8 cellular contexts compared by ENCODE assay signal in the genomic region with DNA sequence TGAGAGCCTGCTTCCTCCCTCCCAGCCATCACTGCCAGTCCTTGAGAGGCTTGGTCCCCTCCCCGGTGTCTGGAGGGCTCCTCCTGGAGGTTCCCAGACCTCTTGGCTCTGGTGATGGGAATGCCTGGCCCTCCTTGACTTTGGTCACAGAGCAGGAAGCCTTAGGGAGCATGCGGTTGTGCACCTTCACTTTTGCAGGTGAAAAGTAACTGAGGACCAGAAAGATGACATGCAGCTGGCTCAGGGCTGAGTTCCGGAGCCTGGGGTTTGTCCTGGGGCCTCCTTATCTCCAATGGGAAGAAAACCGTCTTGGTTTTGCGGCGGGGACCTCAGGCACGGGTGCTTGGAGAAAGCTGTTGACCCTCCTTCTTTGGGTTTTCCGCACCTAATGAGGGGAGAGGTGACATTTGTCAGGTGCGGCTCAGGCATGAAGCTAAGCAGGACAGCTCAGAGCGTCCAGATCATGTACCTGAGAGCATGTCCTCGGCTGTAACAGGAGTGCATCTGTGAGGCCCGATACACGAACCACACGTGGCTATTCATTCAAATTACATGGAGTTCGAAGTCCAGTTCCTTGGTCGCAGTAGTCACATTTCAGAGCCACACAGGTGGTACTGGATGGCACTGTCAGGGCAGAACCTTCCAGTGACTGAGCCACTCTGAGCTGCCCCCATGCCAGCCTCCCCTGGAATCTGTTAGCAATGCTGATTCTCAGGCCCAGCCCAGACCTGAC. TPM values are rescaled to one million over a fixed set of nuclear protein-coding genes. Genes with fewer than 3 reads are reported as not detected.
A peak's percentile ranks its signal among the peaks of the same experiment; 100 is the strongest.
DNase-seq lines count a peak whose midpoint lies in the region; FAIRE-seq and TF ChIP-seq lines count a peak whose summit lies in the region.

No MANE protein-coding gene starts in this region.

- no peak for TF ChIP-seq EP300 in stomach (IDR thresholded peaks at IDR 0.05)

- TF ChIP-seq CTCF in Peyer's patch (IDR thresholded peaks at IDR 0.05) (no peak), kidney (IDR thresholded peaks at IDR 0.05; ENCODE audit: borderline replicate concordance, extremely low read depth, insufficient read depth) (no peak), stomach (IDR thresholded peaks at IDR 0.05) (no peak)

- peak overlapping the region; percentile 93 for H3K4me3 Mint-ChIP-seq in T-helper 2 cell treated with Interferon-gamma antibody and Interleukin-4, amounts not matched to agents 5 μg/mL and 100 μg/mL, for 36 hours

- no peaks in the 10 kb centered on the region for H3K9me3 Mint-ChIP-seq in T-helper 2 cell treated with Interferon-gamma antibody and Interleukin-4, amounts not matched to agents 5 μg/mL and 100 μg/mL, for 36 hours

- H3K27me3 ChIP-seq in Peyer's patch: no peaks in the 10 kb centered on the region
- no peaks in the 10 kb centered on the region for H3K27me3 ChIP-seq in stomach

- intact Hi-C loops in kidney (cut with DNase I): no loop called here
- intact Hi-C loops in stomach (cut with DNase I; ENCODE audit: low total_unique reads): loop anchor here (10.0 kb wide), 1 partner anchor 76 kb away; no protein-coding TSS in a partner anchor

- H3K4me3 ChIP-seq in Peyer's patch (peak overlapping the region; percentile 40 to 48 (median 44)), kidney (ENCODE audit: low read length in 2 of 2) (peak overlapping the region in 1 of 2 donors; percentile 56), stomach (peak overlapping the region; percentile 29 to 43 (median 32))

- peak overlapping the region; percentile 96 for H3K27ac Mint-ChIP-seq in T-helper 2 cell treated with Interferon-gamma antibody and Interleukin-4, amounts not matched to agents 5 μg/mL and 100 μg/mL, for 36 hours

- H3K9ac ChIP-seq in kidney (ENCODE audit: low read length in 2 of 2): no peak overlapping the region

- H3K9me3 ChIP-seq in Peyer's patch (no peaks in the 10 kb centered on the region), kidney (ENCODE audit: control insufficient read depth in 1 of 2, low read length in 2 of 2) (no peaks in the 10 kb centered on the region), stomach (no peaks in the 10 kb centered on the region)

- no peak for FAIRE-seq in kidney (lab: Jason Lieb, UNC)

- peaks cover 0 to 46% (median 6%) of the 10 kb centered on the region in 4 donors for H3K4me1 ChIP-seq in Peyer's patch
- H3K4me1 ChIP-seq in kidney (ENCODE audit: control insufficient read depth in 1 of 2, insufficient read depth in 1 of 2, low read depth in 1 of 2, low read length in 2 of 2): peaks cover 0 to 6% of the 10 kb centered on the region in 2 donors
- peaks cover 9 to 62% (median 30%) of the 10 kb centered on the region in 4 donors for H3K4me1 ChIP-seq in stomach

- H3K27me3 Mint-ChIP-seq in T-helper 2 cell treated with Interferon-gamma antibody and Interleukin-4, amounts not matched to agents 5 μg/mL and 100 μg/mL, for 36 hours (ENCODE audit: low read depth): peaks cover 15% of the 10 kb centered on the region

- H3K4me1 Mint-ChIP-seq in T-helper 2 cell treated with Interferon-gamma antibody and Interleukin-4, amounts not matched to agents 5 μg/mL and 100 μg/mL, for 36 hours (ENCODE audit: low read depth): peaks cover 36% of the 10 kb centered on the region

- DNase-seq in T-helper 2 cell treated with Interferon-gamma antibody and Interleukin-4, amounts not matched to agents 5 μg/mL and 100 μg/mL, for 36 hours (ENCODE audit: low spot score): no peak
- DNase-seq in T-helper 2 cell (no peak), Peyer's patch (peak in 2 of 3 donors; percentile 72 to 78), kidney (peak; percentile 51), stomach (no peak), SKM-1 (lab: John Stamatoyannopoulos, UW; ENCODE audit: unreplicated experiment) (no peak), midbrain (lab: John Stamatoyannopoulos, UW) (no peak)
- DNase-seq in activated CD4-positive, alpha-beta T cell treated with anti-CD3 and anti-CD28 coated beads, Interleukin-2, amount 50 U/mL, for 48 hours: no peak

- TF ChIP-seq POLR2A in Peyer's patch (IDR thresholded peaks at IDR 0.05) (peak; percentile 4 to 28), stomach (IDR thresholded peaks at IDR 0.05) (no peak)

- WGBS in stomach, 5 donors: 64 to 86% (median 66%) methylated on average over 13 to 16 of the region's 16 CpGs

- H3K36me3 Mint-ChIP-seq in T-helper 2 cell treated with Interferon-gamma antibody and Interleukin-4, amounts not matched to agents 5 μg/mL and 100 μg/mL, for 36 hours (ENCODE audit: low read depth): peaks cover 5% of the 10 kb centered on the region

- H3K36me3 ChIP-seq in Peyer's patch (no peaks in the 10 kb centered on the region), kidney (ENCODE audit: control insufficient read depth in 1 of 2, insufficient read depth in 2 of 2, low read length in 2 of 2) (no peaks in the 10 kb centered on the region), stomach (no peaks in the 10 kb centered on the region)

- H3K27ac ChIP-seq in Peyer's patch (peak overlapping the region; percentile 89 to 93 (median 92)), kidney (ENCODE audit: low read depth in 2 of 2, low read length in 2 of 2) (peak overlapping the region in 1 of 2 donors; percentile 81), stomach (peak overlapping the region; percentile 78 to 92 (median 84))

RNA-seq across cellular contexts. Expression of a gene that starts 0.6 kb away (rescaled TPM):
- total RNA-seq in Peyer's patch (10 to 100 TPM; 13.7 to 39.6 (median 16.3) TPM), kidney (11.7 TPM), stomach (10 to 100 TPM in 4 of 5 donors, 1 to 10 TPM in 1; 8.7 to 85.8 (median 51.6) TPM)
- polyA plus RNA-seq in kidney (ENCODE audit: insufficient read depth, low read depth, low replicate concordance) (4.3 TPM), stomach (10 to 100 TPM in 1 of 3 donors, 1 to 10 TPM in 2; 5.0 to 22.8 (median 5.3) TPM)

RNA-seq across cellular contexts. Expression of a gene that starts 44.6 kb away (rescaled TPM):
- total RNA-seq in Peyer's patch (100 to 1,000 TPM in 3 of 4 donors, 10 to 100 TPM in 1; 49.5 to 323 (median 159) TPM), kidney (19.4 TPM), stomach (10 to 100 TPM in 4 of 5 donors, not detected in 1; 12.3 to 95.3 (median 54.8) TPM)
- polyA plus RNA-seq in kidney (ENCODE audit: insufficient read depth, low read depth, low replicate concordance) (44.4 TPM), stomach (100 to 1,000 TPM in 1 of 3 donors, 10 to 100 TPM in 2; 40.6 to 103 (median 98.7) TPM)

Comparison
In these comparisons a context has a peak if more than half of its experiments do, and no peak if none do; other contexts are left out.
1. DNase-seq: peak in Peyer's patch (2 of 3) and kidney (single experiment); none in T-helper 2 cell treated with Interferon-gamma antibody and Interleukin-4, amounts not matched to agents 5 μg/mL and 100 μg/mL, for 36 hours (single experiment), T-helper 2 cell (0 of 5), stomach (single experiment), SKM-1 (single experiment), midbrain (single experiment) and activated CD4-positive, alpha-beta T cell treated with anti-CD3 and anti-CD28 coated beads, Interleukin-2, amount 50 U/mL, for 48 hours (0 of 2).
2. POLR2A ChIP-seq: peak in Peyer's patch (2 of 2); none in stomach (0 of 4).